In genomic region chr5:160312960-160313734, GRCh38 we compare ENCODE assay signal across 8 cellular contexts. TPM values are rescaled to one million over a fixed set of nuclear protein-coding genes. Genes with fewer than 3 reads are reported as not detected.
A peak's percentile ranks its signal among the peaks of the same experiment; 100 is the strongest.
DNase-seq lines count a peak whose midpoint lies in the region; ATAC-seq and TF ChIP-seq lines count a peak whose summit lies in the region.

No MANE protein-coding gene starts in this region.

- H3K36me3 ChIP-seq in tibial nerve: no peaks in the 10 kb centered on the region

- H3K27ac ChIP-seq in tibial nerve: peak overlapping the region in 2 of 4 donors; percentile 47 to 65

- no peak for ATAC-seq in HG03571 (IDR thresholded peaks at IDR 0.05; ENCODE audit: unreplicated experiment)

- TF ChIP-seq POLR2A in tibial nerve (IDR thresholded peaks at IDR 0.05): no peak

- DNase-seq in activated naive CD4-positive, alpha-beta T cell treated with anti-CD3 and anti-CD28 coated beads, Interleukin-2, amount 10 ng/mL, durations not matched to agents 7 days and 5 days: no peak
- DNase-seq in activated naive CD4-positive, alpha-beta T cell (lab: John Stamatoyannopoulos, UW): no peak
- no peak for DNase-seq in activated CD4-positive, alpha-beta memory T cell treated with anti-CD3 and anti-CD28 coated beads for 36 hours
- DNase-seq in left kidney (ENCODE audit: low read depth, low spot score) (peak; percentile 30), tibial nerve (ENCODE audit: low spot score in 2 of 2) (no peak), NCI-H2227 (lab: John Stamatoyannopoulos, UW; ENCODE audit: unreplicated experiment) (no peak), DMS79 treated with DMSO at 0.1 percent for 48 hours (lab: John Stamatoyannopoulos, UW) (no peak)

- TF ChIP-seq EP300 in tibial nerve (IDR thresholded peaks at IDR 0.05): no peak

- CTCF ChIA-PET in activated naive CD4-positive, alpha-beta T cell treated with anti-CD3 and anti-CD28 coated beads, Interleukin-2, amount 10 ng/mL, durations not matched to agents 7 days and 5 days (lab: Charles Lee): no interaction called here
- CTCF ChIA-PET in activated CD4-positive, alpha-beta memory T cell treated with anti-CD3 and anti-CD28 coated beads for 36 hours (lab: Charles Lee): interaction anchor here (1.0 kb wide), 1 partner anchor 32 kb away, joined by 4 read pairs; no protein-coding TSS in a partner anchor

- H3K4me3 Mint-ChIP-seq in activated naive CD4-positive, alpha-beta T cell treated with anti-CD3 and anti-CD28 coated beads, Interleukin-2, amount 10 ng/mL, durations not matched to agents 7 days and 5 days: peak overlapping the region; percentile 61
- peak overlapping the region; percentile 38 for H3K4me3 Mint-ChIP-seq in activated CD4-positive, alpha-beta memory T cell treated with anti-CD3 and anti-CD28 coated beads for 36 hours

- H3K4me1 Mint-ChIP-seq in activated naive CD4-positive, alpha-beta T cell treated with anti-CD3 and anti-CD28 coated beads, Interleukin-2, amount 10 ng/mL, durations not matched to agents 7 days and 5 days: peaks cover 7% of the 10 kb centered on the region
- H3K4me1 Mint-ChIP-seq in activated CD4-positive, alpha-beta memory T cell treated with anti-CD3 and anti-CD28 coated beads for 36 hours (ENCODE audit: low read depth): peaks cover 7% of the 10 kb centered on the region

- peaks cover 77% of the 10 kb centered on the region for H3K27me3 Mint-ChIP-seq in activated naive CD4-positive, alpha-beta T cell treated with anti-CD3 and anti-CD28 coated beads, Interleukin-2, amount 10 ng/mL, durations not matched to agents 7 days and 5 days
- peaks cover 55% of the 10 kb centered on the region for H3K27me3 Mint-ChIP-seq in activated CD4-positive, alpha-beta memory T cell treated with anti-CD3 and anti-CD28 coated beads for 36 hours

- POLR2A ChIA-PET in activated CD4-positive, alpha-beta memory T cell treated with anti-CD3 and anti-CD28 coated beads for 36 hours (lab: Charles Lee): no interaction called here

- no peak overlapping the region for H3K27ac Mint-ChIP-seq in activated naive CD4-positive, alpha-beta T cell treated with anti-CD3 and anti-CD28 coated beads, Interleukin-2, amount 10 ng/mL, durations not matched to agents 7 days and 5 days
- H3K27ac Mint-ChIP-seq in activated CD4-positive, alpha-beta memory T cell treated with anti-CD3 and anti-CD28 coated beads for 36 hours: no peak overlapping the region

- no peak for TF ChIP-seq CTCF in tibial nerve (IDR thresholded peaks at IDR 0.05)

- peaks cover 1% of the 10 kb centered on the region for H3K36me3 Mint-ChIP-seq in activated naive CD4-positive, alpha-beta T cell treated with anti-CD3 and anti-CD28 coated beads, Interleukin-2, amount 10 ng/mL, durations not matched to agents 7 days and 5 days
- H3K36me3 Mint-ChIP-seq in activated CD4-positive, alpha-beta memory T cell treated with anti-CD3 and anti-CD28 coated beads for 36 hours: no peaks in the 10 kb centered on the region

- peaks cover 0 to 15% of the 10 kb centered on the region in 2 donors for H3K27me3 ChIP-seq in tibial nerve

- H3K9me3 ChIP-seq in tibial nerve: no peaks in the 10 kb centered on the region

- WGBS in tibial nerve, 2 donors: 27 to 29% methylated on average over 8 of the region's 8 CpGs

- H3K9me3 Mint-ChIP-seq in activated naive CD4-positive, alpha-beta T cell treated with anti-CD3 and anti-CD28 coated beads, Interleukin-2, amount 10 ng/mL, durations not matched to agents 7 days and 5 days: no peaks in the 10 kb centered on the region
- H3K9me3 Mint-ChIP-seq in activated CD4-positive, alpha-beta memory T cell treated with anti-CD3 and anti-CD28 coated beads for 36 hours: no peaks in the 10 kb centered on the region

- H3K4me1 ChIP-seq in tibial nerve: peaks cover 0 to 18% (median 1%) of the 10 kb centered on the region in 4 donors

- intact Hi-C loops in activated CD4-positive, alpha-beta memory T cell treated with anti-CD3 and anti-CD28 coated beads for 36 hours (cut with micrococcal nuclease): no loop called here

- H3K4me3 ChIP-seq in tibial nerve: peak overlapping the region; percentile 49 to 71 (median 60)

RNA-seq across cellular contexts. Expression of gene CCNJL, which starts 0.8 kb away (rescaled TPM):
- total RNA-seq in activated CD4-positive, alpha-beta memory T cell treated with anti-CD3 and anti-CD28 coated beads for 36 hours: not detected
- 1 to 10 TPM in 1 of 4 donors, under 1 TPM in 2, not detected in 1; 0.44 to 1.5 (median 0.63) TPM for total RNA-seq in tibial nerve

RNA-seq across cellular contexts. Expression of gene C1QTNF2, which starts 57.3 kb away (rescaled TPM):
- total RNA-seq in activated CD4-positive, alpha-beta memory T cell treated with anti-CD3 and anti-CD28 coated beads for 36 hours: not detected
- 1 to 10 TPM; 1.5 to 5.7 (median 3.3) TPM for total RNA-seq in tibial nerve
